In genomic region chr3:153970047-153970446, GRCh38 we compare ENCODE assay signal across 13 cellular contexts.
DNase-seq lines count a peak whose midpoint lies in the region; ATAC-seq, FAIRE-seq and TF ChIP-seq lines count a peak whose summit lies in the region.
"Had no signal": no experiment of that assay in that cellular context is flagged by ENCODE, and none has a peak within 500 bp of the region (broad histone marks: within the 10 kb centered on the region; RNA-seq: fewer than 3 reads in every experiment).

No MANE protein-coding gene starts in this region.

- DNase-seq in NCI-H2029 (lab: John Stamatoyannopoulos, UW) (no peak), cerebellum (ENCODE audit: low spot score) (no peak), kidney (no peak)
- DNase-seq in activated CD4-positive, alpha-beta T cell treated with anti-CD3 and anti-CD28 coated beads for 48 hours: no peak
- DNase-seq: activated T-cell treated with anti-CD3 and anti-CD28 coated beads, Interleukin-2, amount 50 U/mL, for 1 hour; lower lobe of right lung; NCI-H446 treated with DMSO at 0.1 percent for 48 hours; stimulated activated naive CD4-positive, alpha-beta T cell treated with Interleukin-2 at 50 U/mL for 16 hours had no signal

- FAIRE-seq in kidney (lab: Jason Lieb, UNC): no peak
- FAIRE-seq: urothelium cell line had no signal

- no peak for TF ChIP-seq CTCF in kidney (IDR thresholded peaks at IDR 0.05; ENCODE audit: borderline replicate concordance, extremely low read depth, insufficient read depth)

- H3K9me3 ChIP-seq in kidney (ENCODE audit: control insufficient read depth in 1 of 2, low read length in 2 of 2): no peaks in the 10 kb centered on the region
- H3K9me3 ChIP-seq: lower lobe of right lung had no signal

- H3K9ac ChIP-seq in kidney (ENCODE audit: low read length in 2 of 2): no peak overlapping the region

- intact Hi-C loops in kidney (cut with DNase I): no loop called here

- H3K4me1 ChIP-seq in kidney (ENCODE audit: control insufficient read depth in 1 of 2, insufficient read depth in 1 of 2, low read depth in 1 of 2, low read length in 2 of 2): no peaks in the 10 kb centered on the region
- H3K4me1 ChIP-seq: lower lobe of right lung had no signal

- no peak overlapping the region for H3K4me3 ChIP-seq in kidney (ENCODE audit: low read length in 2 of 2)
- H3K4me3 ChIP-seq: lower lobe of right lung had no signal

- ATAC-seq in GM18502 (IDR thresholded peaks at IDR 0.05; ENCODE audit: poor library complexity, unreplicated experiment): peak; percentile 55
- ATAC-seq in GM19455 (IDR thresholded peaks at IDR 0.05; ENCODE audit: unreplicated experiment): peak; percentile 22
- ATAC-seq in HG02678 (IDR thresholded peaks at IDR 0.05; ENCODE audit: unreplicated experiment): peak; percentile 30
- ATAC-seq in HG03460 (IDR thresholded peaks at IDR 0.05; ENCODE audit: unreplicated experiment): peak; percentile 44
- ATAC-seq: lower lobe of right lung had no signal

- no peak overlapping the region for H3K27ac ChIP-seq in kidney (ENCODE audit: low read depth in 2 of 2, low read length in 2 of 2)
- H3K27ac ChIP-seq: lower lobe of right lung had no signal

- no peaks in the 10 kb centered on the region for H3K36me3 ChIP-seq in kidney (ENCODE audit: control insufficient read depth in 1 of 2, insufficient read depth in 2 of 2, low read length in 2 of 2)
- H3K36me3 ChIP-seq: lower lobe of right lung had no signal
